Comparison of ENCODE assay signal across 9 cellular contexts in genomic region chr1:89519779-89520358, GRCh38. TPM values are rescaled to one million over a fixed set of nuclear protein-coding genes. Genes with fewer than 3 reads are reported as not detected.
DNase-seq lines count a peak whose midpoint lies in the region; ATAC-seq and TF ChIP-seq lines count a peak whose summit lies in the region.
"Had no signal": no experiment of that assay in that cellular context is flagged by ENCODE, and none has a peak within 500 bp of the region (broad histone marks: within the 10 kb centered on the region; RNA-seq: fewer than 3 reads in every experiment).

No MANE protein-coding gene starts in this region.

- no peak overlapping the region for H3K27ac ChIP-seq in neural progenitor cell

- H3K4me2 ChIP-seq in neural progenitor cell = no peak overlapping the region

- peaks cover 21% of the 10 kb centered on the region for H3F3A ChIP-seq in neural progenitor cell (ENCODE audit: low read depth)

- peaks cover 10% of the 10 kb centered on the region for H3K4me1 Mint-ChIP-seq in neural progenitor cell

- H3K36me3 Mint-ChIP-seq in neural progenitor cell = no peaks in the 10 kb centered on the region

- H3K9me3 ChIP-seq in neural progenitor cell (ENCODE audit: low read depth) = no peaks in the 10 kb centered on the region

- TF ChIP-seq CTCF in neural progenitor cell (IDR thresholded peaks at IDR 0.05) = peak; percentile 58

- peaks cover 2% of the 10 kb centered on the region for H3K27me3 Mint-ChIP-seq in neural progenitor cell (ENCODE audit: insufficient read depth, low read depth)

- no peak for TF ChIP-seq POLR2A in GM18505 (IDR thresholded peaks at IDR 0.05; ENCODE audit: borderline replicate concordance, extremely low read depth, insufficient read depth, insufficient read length)

- H3K27ac Mint-ChIP-seq in neural progenitor cell = no peak overlapping the region
- H3K27ac Mint-ChIP-seq: T-helper 1 cell treated with Interleukin-12 subunit alpha and Interleukin-12 subunit beta and Interleukin-4 antibody, amounts not matched to agents 30 μg/mL and 1 μg/mL, for 36 hours had no signal

- H3K36me3 ChIP-seq in neural progenitor cell = no peaks in the 10 kb centered on the region

- peak; percentile 33 for ATAC-seq in HG03565 (IDR thresholded peaks at IDR 0.05; ENCODE audit: unreplicated experiment)
- no peak for ATAC-seq in GM18505 (IDR thresholded peaks at IDR 0.05; ENCODE audit: unreplicated experiment)

- H3K79me2 ChIP-seq in neural progenitor cell (ENCODE audit: low read depth) = peaks cover 1% of the 10 kb centered on the region

- DNase-seq in DMS 273 (lab: John Stamatoyannopoulos, UW; ENCODE audit: unreplicated experiment) (peak; percentile 61), GM19238 (ENCODE audit: insufficient read length, low spot score) (peak; percentile 17), T-helper 1 cell (peak in 3 of 5 donors; percentile 4 to 59 (median 38)), dermis microvascular lymphatic vessel endothelial cell (ENCODE audit: low read depth in 2 of 2) (peak; percentile 14 to 58), neural progenitor cell (ENCODE audit: low spot score) (peak; percentile 43), NCI-H2107 treated with DMSO at 0.1 percent for 48 hours (lab: John Stamatoyannopoulos, UW; ENCODE audit: unreplicated experiment) (no peak)

- no peak overlapping the region for H2AFZ ChIP-seq in neural progenitor cell (replicated peaks)

- H3K4me3 ChIP-seq in neural progenitor cell = no peak overlapping the region

- peaks cover 16% of the 10 kb centered on the region for H3K4me1 ChIP-seq in neural progenitor cell

- H4K20me1 ChIP-seq in neural progenitor cell (ENCODE audit: low read depth) = no peaks in the 10 kb centered on the region

- H3K27me3 ChIP-seq in neural progenitor cell = no peaks in the 10 kb centered on the region

- no peaks in the 10 kb centered on the region for H3K9me3 Mint-ChIP-seq in neural progenitor cell

- no peak overlapping the region for H3K4me3 Mint-ChIP-seq in neural progenitor cell
- H3K4me3 Mint-ChIP-seq: T-helper 1 cell treated with Interleukin-12 subunit alpha and Interleukin-12 subunit beta and Interleukin-4 antibody, amounts not matched to agents 30 μg/mL and 1 μg/mL, for 36 hours had no signal

- H3K9ac ChIP-seq in neural progenitor cell = no peak overlapping the region

RNA-seq across cellular contexts. Expression of gene LRRC8B, which starts 4.8 kb away (rescaled TPM):
- total RNA-seq in dermis microvascular lymphatic vessel endothelial cell (2.1 and 2.3 TPM in 2 replicates), neural progenitor cell (ENCODE audit: low replicate concordance) (28.4 and 37.3 TPM in 2 replicates)
